In the genomic region with DNA sequence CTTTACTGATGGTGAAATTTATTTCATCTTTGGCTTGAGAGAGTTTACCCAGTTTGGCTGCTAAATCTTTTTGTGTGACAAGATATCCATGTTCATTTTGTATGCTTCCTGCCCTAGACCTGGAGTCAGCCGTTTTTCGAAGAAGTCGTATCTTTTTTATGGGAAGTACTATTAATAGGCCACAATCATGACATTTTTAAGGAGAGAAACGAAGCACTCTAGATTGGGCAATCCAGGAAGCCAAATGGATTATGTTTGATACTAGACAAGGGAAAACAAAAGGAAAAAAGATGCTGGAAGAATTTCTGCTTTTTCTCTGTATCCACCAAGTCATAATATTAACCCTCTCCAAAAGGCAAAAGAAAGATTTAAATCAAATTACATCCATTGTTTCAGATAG, we compare ENCODE assay signal across 11 cellular contexts.
"Had no signal": no experiment of that assay in that cellular context is flagged by ENCODE, and none has a peak within 500 bp of the region (broad histone marks: within the 10 kb centered on the region; RNA-seq: fewer than 3 reads in every experiment).

No MANE protein-coding gene starts in this region.

- ATAC-seq: activated T-helper 17 cell treated with anti-CD3 and anti-CD28 coated beads, Interleukin-2, amount 50 U/mL, for 72 hours; lower lobe of right lung; naive thymus-derived CD4-positive, alpha-beta T cell; right cardiac atrium; stimulated activated naive CD8-positive, alpha-beta T cell treated with anti-CD3 and anti-CD28 coated beads, Interleukin-15, Interleukin-2, amounts not matched to agents 100 U/mL and 50 U/mL, for 24 hours; T-helper 17 cell had no signal

- H3K36me3 Mint-ChIP-seq: naive thymus-derived CD4-positive, alpha-beta T cell had no signal

- H3K4me1 Mint-ChIP-seq: activated T-helper 17 cell treated with anti-CD3 and anti-CD28 coated beads, Interleukin-2, amount 50 U/mL, for 72 hours; naive thymus-derived CD4-positive, alpha-beta T cell; T-helper 17 cell had no signal

- H3K36me3 ChIP-seq: lower lobe of right lung, prostate gland, upper lobe of left lung, WERI-Rb-1 had no signal

- H3K27me3 ChIP-seq: upper lobe of left lung had no signal

- H3K4me3 Mint-ChIP-seq: activated naive CD4-positive, alpha-beta T cell treated with anti-CD3 and anti-CD28 coated beads for 36 hours; activated T-helper 17 cell treated with anti-CD3 and anti-CD28 coated beads, Interleukin-2, amount 50 U/mL, for 72 hours; naive thymus-derived CD4-positive, alpha-beta T cell; T-helper 17 cell had no signal

- H3K27ac ChIP-seq: lower lobe of right lung, prostate gland, upper lobe of left lung, WERI-Rb-1 had no signal

- DNase-seq: activated CD4-positive, alpha-beta T cell treated with anti-CD3 and anti-CD28 coated beads, Interleukin-2, amount 50 U/mL, for 48 hours; activated naive CD4-positive, alpha-beta T cell treated with anti-CD3 and anti-CD28 coated beads for 36 hours; lower lobe of right lung; naive thymus-derived CD4-positive, alpha-beta T cell; right cardiac atrium; stimulated activated naive CD8-positive, alpha-beta T cell treated with anti-CD3 and anti-CD28 coated beads, Interleukin-15, Interleukin-2, amounts not matched to agents 100 U/mL and 50 U/mL, for 24 hours; T-helper 17 cell; upper lobe of left lung; WERI-Rb-1 had no signal

- H3K4me3 ChIP-seq: lower lobe of right lung, prostate gland, upper lobe of left lung had no signal

- H3K9me3 ChIP-seq: prostate gland had no signal

- H3K4me1 ChIP-seq: lower lobe of right lung, prostate gland, upper lobe of left lung had no signal

- H3K27ac Mint-ChIP-seq: activated naive CD4-positive, alpha-beta T cell treated with anti-CD3 and anti-CD28 coated beads for 36 hours; activated T-helper 17 cell treated with anti-CD3 and anti-CD28 coated beads, Interleukin-2, amount 50 U/mL, for 72 hours; naive thymus-derived CD4-positive, alpha-beta T cell; T-helper 17 cell had no signal

- H3K27me3 Mint-ChIP-seq: activated T-helper 17 cell treated with anti-CD3 and anti-CD28 coated beads, Interleukin-2, amount 50 U/mL, for 72 hours; naive thymus-derived CD4-positive, alpha-beta T cell; T-helper 17 cell had no signal
